Comparison of ENCODE assay signal across 1 cellular context in the genomic region with DNA sequence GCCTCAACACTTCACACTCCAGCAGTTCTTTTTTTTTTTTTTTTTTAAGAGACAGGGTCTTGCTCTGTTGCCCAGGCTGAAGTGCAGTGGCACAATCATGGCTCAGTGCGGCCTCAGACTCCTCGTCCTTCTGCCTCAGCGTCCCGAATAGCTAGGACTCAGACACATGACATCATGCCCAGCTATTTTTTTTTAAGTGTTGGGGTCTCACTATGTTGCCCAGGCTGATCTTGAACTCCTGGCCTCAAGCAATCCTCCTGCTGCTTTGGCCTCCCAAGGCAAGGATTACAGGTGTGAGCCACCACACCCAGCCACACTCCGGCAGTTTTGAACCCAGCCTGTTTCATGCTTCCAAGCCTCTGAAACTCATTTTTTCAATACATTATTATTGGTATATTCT.
TF ChIP-seq lines count a peak whose summit lies in the region.

No MANE protein-coding gene starts in this region.

TF ChIP-seq in HepG2, 621 proteins besides CTCF, POLR2A, EP300 and RAD21 (continued from another document):
- TF ChIP-seq, protein P1, sequence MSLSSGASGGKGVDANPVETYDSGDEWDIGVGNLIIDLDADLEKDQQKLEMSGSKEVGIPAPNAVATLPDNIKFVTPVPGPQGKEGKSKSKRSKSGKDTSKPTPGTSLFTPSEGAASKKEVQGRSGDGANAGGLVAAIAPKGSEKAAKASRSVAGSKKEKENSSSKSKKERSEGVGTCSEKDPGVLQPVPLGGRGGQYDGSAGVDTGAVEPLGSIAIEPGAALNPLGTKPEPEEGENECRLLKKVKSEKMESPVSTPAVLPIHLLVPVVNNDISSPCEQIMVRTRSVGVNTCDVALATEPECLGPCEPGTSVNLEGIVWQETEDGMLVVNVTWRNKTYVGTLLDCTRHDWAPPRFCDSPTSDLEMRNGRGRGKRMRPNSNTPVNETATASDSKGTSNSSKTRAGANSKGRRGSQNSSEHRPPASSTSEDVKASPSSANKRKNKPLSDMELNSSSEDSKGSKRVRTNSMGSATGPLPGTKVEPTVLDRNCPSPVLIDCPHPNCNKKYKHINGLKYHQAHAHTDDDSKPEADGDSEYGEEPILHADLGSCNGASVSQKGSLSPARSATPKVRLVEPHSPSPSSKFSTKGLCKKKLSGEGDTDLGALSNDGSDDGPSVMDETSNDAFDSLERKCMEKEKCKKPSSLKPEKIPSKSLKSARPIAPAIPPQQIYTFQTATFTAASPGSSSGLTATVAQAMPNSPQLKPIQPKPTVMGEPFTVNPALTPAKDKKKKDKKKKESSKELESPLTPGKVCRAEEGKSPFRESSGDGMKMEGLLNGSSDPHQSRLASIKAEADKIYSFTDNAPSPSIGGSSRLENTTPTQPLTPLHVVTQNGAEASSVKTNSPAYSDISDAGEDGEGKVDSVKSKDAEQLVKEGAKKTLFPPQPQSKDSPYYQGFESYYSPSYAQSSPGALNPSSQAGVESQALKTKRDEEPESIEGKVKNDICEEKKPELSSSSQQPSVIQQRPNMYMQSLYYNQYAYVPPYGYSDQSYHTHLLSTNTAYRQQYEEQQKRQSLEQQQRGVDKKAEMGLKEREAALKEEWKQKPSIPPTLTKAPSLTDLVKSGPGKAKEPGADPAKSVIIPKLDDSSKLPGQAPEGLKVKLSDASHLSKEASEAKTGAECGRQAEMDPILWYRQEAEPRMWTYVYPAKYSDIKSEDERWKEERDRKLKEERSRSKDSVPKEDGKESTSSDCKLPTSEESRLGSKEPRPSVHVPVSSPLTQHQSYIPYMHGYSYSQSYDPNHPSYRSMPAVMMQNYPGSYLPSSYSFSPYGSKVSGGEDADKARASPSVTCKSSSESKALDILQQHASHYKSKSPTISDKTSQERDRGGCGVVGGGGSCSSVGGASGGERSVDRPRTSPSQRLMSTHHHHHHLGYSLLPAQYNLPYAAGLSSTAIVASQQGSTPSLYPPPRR (CRISPR knock-in tag; IDR thresholded peaks at IDR 0.05; ENCODE audit: borderline replicate concordance): no peak
- no peak for TF ChIP-seq MZF1 (CRISPR knock-in tag; IDR thresholded peaks at IDR 0.05; ENCODE audit: borderline replicate concordance)
- TF ChIP-seq ATF7 (IDR thresholded peaks at IDR 0.05): 0 out of 2 replicates have a peak, but pooled peaks have one; percentile 18
- TF ChIP-seq ATF7 (CRISPR knock-in tag; IDR thresholded peaks at IDR 0.05): no peak
- peak; percentile 77 for TF ChIP-seq ZNF121 (CRISPR knock-in tag; IDR thresholded peaks at IDR 0.05)
- TF ChIP-seq ATF7-NPFF (CRISPR knock-in tag; IDR thresholded peaks at IDR 0.05; ENCODE audit: low read depth): no peak
- no peak for TF ChIP-seq FOXP1 (IDR thresholded peaks at IDR 0.05)
- TF ChIP-seq FOXP1 (CRISPR knock-in tag; IDR thresholded peaks at IDR 0.05): no peak
